ENCODE assay signal across 20 cellular contexts in the genomic region with DNA sequence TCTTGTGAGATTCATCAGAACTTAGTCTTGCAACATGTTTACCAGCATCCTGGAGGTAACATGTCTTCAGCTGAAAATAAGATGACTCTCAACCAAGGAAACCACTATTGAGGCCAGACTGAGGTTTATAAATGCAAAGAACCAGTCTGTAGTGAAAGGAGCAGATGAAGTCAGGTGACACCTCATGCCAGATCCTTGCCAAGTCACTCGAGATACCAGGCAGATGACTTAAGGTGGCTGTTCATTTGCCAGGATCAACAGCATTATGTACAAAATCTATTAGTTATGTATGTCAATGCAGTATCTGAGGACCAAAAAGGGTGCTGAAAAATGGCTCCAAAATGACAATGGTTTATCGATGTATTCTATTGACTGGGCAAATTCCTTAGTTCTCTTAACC.
"Had no signal": no experiment of that assay in that cellular context is flagged by ENCODE, and none has a peak within 500 bp of the region (broad histone marks: within the 10 kb centered on the region; RNA-seq: fewer than 3 reads in every experiment).

No MANE protein-coding gene starts in this region.

- DNase-seq: activated B cell treated with CpG ODN at 0.5 μM for 24 hours; activated CD4-positive, alpha-beta memory T cell treated with anti-CD3 and anti-CD28 coated beads for 36 hours; activated CD4-positive, alpha-beta T cell treated with anti-CD3 and anti-CD28 coated beads for 1 hour; activated CD4-positive, alpha-beta T cell treated with anti-CD3 and anti-CD28 coated beads, Interleukin-2, amount 10 ng/mL, durations not matched to agents 24 days and 14 days; activated gamma-delta T cell treated with Interleukin-2 at 50 U/mL for 16 hours; activated naive CD4-positive, alpha-beta T cell treated with anti-CD3 and anti-CD28 coated beads, Interleukin-2, amount 10 ng/mL, durations not matched to agents 7 days and 5 days; activated naive CD8-positive, alpha-beta T cell treated with anti-CD3 and anti-CD28 coated beads for 36 hours; activated T-cell treated with anti-CD3 and anti-CD28 coated beads for 4 hours; activated T-cell treated with anti-CD3 and anti-CD28 coated beads, Interleukin-2, amount 50 U/mL, for 48 hours; MV-4-11; NCI-H1092 treated with DMSO at 0.1 percent for 48 hours; NCI-H1417 treated with DMSO at 0.1 percent for 48 hours; NCI-H1694 treated with DMSO at 0.1 percent for 48 hours; NCI-H2081; NCI-H510A treated with DMSO at 0.1 percent for 48 hours; NCI-H69; PC-3; SHP77 treated with DMSO at 0.1 percent for 48 hours; T-helper 17 cell; T-helper 9 cell had no signal

- ATAC-seq: PC-3, T-helper 17 cell had no signal
